Comparison of ENCODE assay signal across 35 cellular contexts in the genomic region with DNA sequence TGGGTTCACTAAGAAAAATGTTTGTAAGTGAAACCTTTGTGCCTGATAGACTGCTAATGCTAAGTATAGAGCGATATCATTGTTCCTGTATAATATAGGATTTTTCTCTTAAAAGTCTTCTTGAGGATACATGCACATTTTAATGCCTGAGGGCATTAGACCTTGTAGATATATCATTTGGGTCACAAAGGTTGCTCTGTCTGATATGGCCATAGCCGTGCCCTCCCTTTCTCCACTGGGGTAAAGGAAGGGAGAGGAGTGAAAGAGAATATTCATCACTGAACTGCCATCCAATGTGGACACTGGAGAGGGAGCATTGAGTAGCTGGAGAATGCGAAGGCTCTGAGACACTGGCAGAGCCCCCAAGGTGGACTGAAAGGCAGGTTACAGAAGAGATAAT.
"Had no signal": no experiment of that assay in that cellular context is flagged by ENCODE, and none has a peak within 500 bp of the region (broad histone marks: within the 10 kb centered on the region; RNA-seq: fewer than 3 reads in every experiment).

No MANE protein-coding gene starts in this region.

- DNase-seq: activated CD4-positive, alpha-beta memory T cell treated with anti-CD3 and anti-CD28 coated beads, Interleukin-2, amount 10 ng/mL, durations not matched to agents 7 days and 5 days; activated CD4-positive, alpha-beta T cell treated with anti-CD3 and anti-CD28 coated beads for 1 hour; activated CD4-positive, alpha-beta T cell treated with anti-CD3 and anti-CD28 coated beads for 36 hours; activated CD4-positive, alpha-beta T cell treated with anti-CD3 and anti-CD28 coated beads for 48 hours; activated CD4-positive, alpha-beta T cell treated with anti-CD3 and anti-CD28 coated beads, Interleukin-2, amount 10 ng/mL, durations not matched to agents 7 days and 5 days; activated CD4-positive, alpha-beta T cell treated with anti-CD3 and anti-CD28 coated beads, Interleukin-2, amount 50 U/mL, for 48 hours; activated CD4-positive, CD25-positive, alpha-beta regulatory T cell; activated CD8-positive, alpha-beta memory T cell treated with anti-CD3 and anti-CD28 coated beads for 24 hours; activated CD8-positive, alpha-beta memory T cell treated with anti-CD3 and anti-CD28 coated beads, Interleukin-2, amount 10 ng/mL, durations not matched to agents 7 days and 5 days; activated CD8-positive, alpha-beta memory T cell treated with anti-CD3 and anti-CD28 coated beads, Interleukin-2, amount 50 U/mL, for 48 hours; activated CD8-positive, alpha-beta T cell treated with anti-CD3 and anti-CD28 coated beads, Interleukin-2, amount 10 ng/mL, durations not matched to agents 7 days and 5 days; activated effector memory CD4-positive, alpha-beta T cell treated with Interleukin-2 at 50 U/mL for 16 hours; activated gamma-delta T cell; activated naive CD4-positive, alpha-beta T cell treated with anti-CD3 and anti-CD28 coated beads, Interleukin-2, amount 10 ng/mL, durations not matched to agents 7 days and 5 days; activated naive CD4-positive, alpha-beta T cell treated with Interleukin-2 at 50 U/mL for 16 hours; activated naive CD8-positive, alpha-beta T cell treated with anti-CD3 and anti-CD28 coated beads, Interleukin-2, amount 10 ng/mL, durations not matched to agents 7 days and 5 days; activated naive CD8-positive, alpha-beta T cell treated with anti-CD3 and anti-CD28 coated beads, Interleukin-2, amount 50 U/mL, for 24 hours; activated T-cell treated with anti-CD3 and anti-CD28 coated beads, Interleukin-2, amount 50 U/mL, for 24 hours; activated T-cell treated with anti-CD3 and anti-CD28 coated beads, Interleukin-2, amount 50 U/mL, for 48 hours; amygdala; anterior cingulate cortex; caudate nucleus; cerebellar nuclear complex; T-helper 17 cell; T-helper 9 cell had no signal

- H3K36me3 ChIP-seq: ascending aorta, cardiac muscle cell had no signal

- H3K4me1 Mint-ChIP-seq: activated CD4-positive, alpha-beta memory T cell treated with anti-CD3 and anti-CD28 coated beads, Interleukin-2, amount 10 ng/mL, durations not matched to agents 7 days and 5 days; activated CD4-positive, alpha-beta T cell treated with anti-CD3 and anti-CD28 coated beads for 36 hours; activated CD4-positive, alpha-beta T cell treated with anti-CD3 and anti-CD28 coated beads, Interleukin-2, amount 10 ng/mL, durations not matched to agents 7 days and 5 days; activated CD8-positive, alpha-beta memory T cell treated with anti-CD3 and anti-CD28 coated beads, Interleukin-2, amount 10 ng/mL, durations not matched to agents 7 days and 5 days; activated naive CD4-positive, alpha-beta T cell treated with anti-CD3 and anti-CD28 coated beads, Interleukin-2, amount 10 ng/mL, durations not matched to agents 7 days and 5 days; activated naive CD4-positive, alpha-beta T cell treated with anti-CD3 and anti-CD28 coated beads, Interleukin-2, amount 50 U/mL, for 24 hours; activated naive CD8-positive, alpha-beta T cell treated with anti-CD3 and anti-CD28 coated beads, Interleukin-2, amount 10 ng/mL, durations not matched to agents 7 days and 5 days; activated naive CD8-positive, alpha-beta T cell treated with anti-CD3 and anti-CD28 coated beads, Interleukin-2, amount 50 U/mL, for 24 hours; central memory CD8-positive, alpha-beta T cell; T-helper 17 cell had no signal

- H3K9me3 ChIP-seq: ascending aorta had no signal

- ATAC-seq: activated CD4-positive, alpha-beta T cell treated with anti-CD3 and anti-CD28 coated beads for 36 hours; activated CD4-positive, CD25-positive, alpha-beta regulatory T cell treated with anti-CD3 and anti-CD28 coated beads, Interleukin-2, amount 50 U/mL, for 24 hours; activated CD8-positive, alpha-beta memory T cell treated with anti-CD3 and anti-CD28 coated beads, Interleukin-2, amount 10 ng/mL, durations not matched to agents 7 days and 5 days; activated CD8-positive, alpha-beta T cell treated with anti-CD3 and anti-CD28 coated beads, Interleukin-2, amount 10 ng/mL, durations not matched to agents 7 days and 5 days; activated naive CD8-positive, alpha-beta T cell treated with anti-CD3 and anti-CD28 coated beads, Interleukin-2, amount 50 U/mL, for 24 hours; T-helper 17 cell had no signal

- H3K4me3 ChIP-seq: ascending aorta, cardiac muscle cell had no signal

- H3K27me3 Mint-ChIP-seq: activated CD4-positive, alpha-beta memory T cell treated with anti-CD3 and anti-CD28 coated beads, Interleukin-2, amount 10 ng/mL, durations not matched to agents 7 days and 5 days; activated CD4-positive, alpha-beta T cell treated with anti-CD3 and anti-CD28 coated beads for 36 hours; activated CD4-positive, alpha-beta T cell treated with anti-CD3 and anti-CD28 coated beads, Interleukin-2, amount 10 ng/mL, durations not matched to agents 7 days and 5 days; activated CD8-positive, alpha-beta memory T cell treated with anti-CD3 and anti-CD28 coated beads, Interleukin-2, amount 10 ng/mL, durations not matched to agents 7 days and 5 days; activated naive CD4-positive, alpha-beta T cell treated with anti-CD3 and anti-CD28 coated beads, Interleukin-2, amount 10 ng/mL, durations not matched to agents 7 days and 5 days; activated naive CD4-positive, alpha-beta T cell treated with anti-CD3 and anti-CD28 coated beads, Interleukin-2, amount 50 U/mL, for 24 hours; activated naive CD8-positive, alpha-beta T cell; activated naive CD8-positive, alpha-beta T cell treated with anti-CD3 and anti-CD28 coated beads, Interleukin-2, amount 10 ng/mL, durations not matched to agents 7 days and 5 days; activated naive CD8-positive, alpha-beta T cell treated with anti-CD3 and anti-CD28 coated beads, Interleukin-2, amount 50 U/mL, for 24 hours; activated T-cell treated with anti-CD3 and anti-CD28 coated beads, Interleukin-2, amount 50 U/mL, for 24 hours; central memory CD8-positive, alpha-beta T cell; T-helper 17 cell had no signal

- H3K4me3 Mint-ChIP-seq: activated CD4-positive, alpha-beta memory T cell treated with anti-CD3 and anti-CD28 coated beads, Interleukin-2, amount 10 ng/mL, durations not matched to agents 7 days and 5 days; activated CD4-positive, alpha-beta T cell treated with anti-CD3 and anti-CD28 coated beads for 36 hours; activated CD4-positive, alpha-beta T cell treated with anti-CD3 and anti-CD28 coated beads, Interleukin-2, amount 10 ng/mL, durations not matched to agents 7 days and 5 days; activated CD8-positive, alpha-beta memory T cell treated with anti-CD3 and anti-CD28 coated beads, Interleukin-2, amount 10 ng/mL, durations not matched to agents 7 days and 5 days; activated CD8-positive, alpha-beta T cell treated with anti-CD3 and anti-CD28 coated beads, Interleukin-2, amount 10 ng/mL, durations not matched to agents 7 days and 5 days; activated naive CD4-positive, alpha-beta T cell treated with anti-CD3 and anti-CD28 coated beads, Interleukin-2, amount 10 ng/mL, durations not matched to agents 7 days and 5 days; activated naive CD4-positive, alpha-beta T cell treated with anti-CD3 and anti-CD28 coated beads, Interleukin-2, amount 50 U/mL, for 24 hours; activated naive CD8-positive, alpha-beta T cell; activated naive CD8-positive, alpha-beta T cell treated with anti-CD3 and anti-CD28 coated beads, Interleukin-2, amount 10 ng/mL, durations not matched to agents 7 days and 5 days; activated naive CD8-positive, alpha-beta T cell treated with anti-CD3 and anti-CD28 coated beads, Interleukin-2, amount 50 U/mL, for 24 hours; activated T-cell treated with anti-CD3 and anti-CD28 coated beads, Interleukin-2, amount 50 U/mL, for 24 hours; brain; central memory CD8-positive, alpha-beta T cell; T-helper 17 cell; T-helper 2 cell treated with Interferon-gamma antibody and Interleukin-4, amounts not matched to agents 5 μg/mL and 100 μg/mL, for 36 hours had no signal

- H3K27me3 ChIP-seq: ascending aorta, cardiac muscle cell had no signal

- H3K4me1 ChIP-seq: ascending aorta had no signal

- H3K27ac Mint-ChIP-seq: activated CD4-positive, alpha-beta memory T cell treated with anti-CD3 and anti-CD28 coated beads, Interleukin-2, amount 10 ng/mL, durations not matched to agents 7 days and 5 days; activated CD4-positive, alpha-beta T cell treated with anti-CD3 and anti-CD28 coated beads for 36 hours; activated CD4-positive, alpha-beta T cell treated with anti-CD3 and anti-CD28 coated beads, Interleukin-2, amount 10 ng/mL, durations not matched to agents 7 days and 5 days; activated CD8-positive, alpha-beta memory T cell treated with anti-CD3 and anti-CD28 coated beads, Interleukin-2, amount 10 ng/mL, durations not matched to agents 7 days and 5 days; activated CD8-positive, alpha-beta T cell treated with anti-CD3 and anti-CD28 coated beads, Interleukin-2, amount 10 ng/mL, durations not matched to agents 7 days and 5 days; activated naive CD4-positive, alpha-beta T cell treated with anti-CD3 and anti-CD28 coated beads, Interleukin-2, amount 10 ng/mL, durations not matched to agents 7 days and 5 days; activated naive CD4-positive, alpha-beta T cell treated with anti-CD3 and anti-CD28 coated beads, Interleukin-2, amount 50 U/mL, for 24 hours; activated naive CD8-positive, alpha-beta T cell; activated naive CD8-positive, alpha-beta T cell treated with anti-CD3 and anti-CD28 coated beads, Interleukin-2, amount 50 U/mL, for 24 hours; activated T-cell treated with anti-CD3 and anti-CD28 coated beads, Interleukin-2, amount 50 U/mL, for 24 hours; activated T-helper 2 cell treated with anti-CD3 and anti-CD28 coated beads, Interferon-gamma antibody, Interleukin-2, Interleukin-4, amounts not matched to agents 10 μg/mL and 5 μg/mL and 100 μg/mL, durations not matched to agents 14 hours and 24 hours and 36 hours; brain; T-helper 17 cell; T-helper 2 cell treated with Interferon-gamma antibody and Interleukin-4, amounts not matched to agents 5 μg/mL and 100 μg/mL, for 36 hours had no signal

- H3K27ac ChIP-seq: ascending aorta, cardiac muscle cell, VCaP had no signal

- H3K36me3 Mint-ChIP-seq: activated CD8-positive, alpha-beta memory T cell treated with anti-CD3 and anti-CD28 coated beads, Interleukin-2, amount 10 ng/mL, durations not matched to agents 7 days and 5 days; activated naive CD4-positive, alpha-beta T cell treated with anti-CD3 and anti-CD28 coated beads, Interleukin-2, amount 10 ng/mL, durations not matched to agents 7 days and 5 days; activated naive CD4-positive, alpha-beta T cell treated with anti-CD3 and anti-CD28 coated beads, Interleukin-2, amount 50 U/mL, for 24 hours; activated naive CD8-positive, alpha-beta T cell; activated naive CD8-positive, alpha-beta T cell treated with anti-CD3 and anti-CD28 coated beads, Interleukin-2, amount 10 ng/mL, durations not matched to agents 7 days and 5 days; brain had no signal
